19 cellular contexts compared by ENCODE assay signal in genomic region chr2:151052850-151053660, GRCh38.
"Had no signal": no experiment of that assay in that cellular context is flagged by ENCODE, and none has a peak within 500 bp of the region (broad histone marks: within the 10 kb centered on the region; RNA-seq: fewer than 3 reads in every experiment).

No MANE protein-coding gene starts in this region.

- H3K4me1 ChIP-seq: psoas muscle, upper lobe of left lung had no signal

- H3K27ac ChIP-seq: coronary artery, ovary, psoas muscle, upper lobe of left lung had no signal

- H3K9me3 ChIP-seq: ovary, psoas muscle, upper lobe of left lung had no signal

- ATAC-seq: activated CD8-positive, alpha-beta T cell treated with anti-CD3 and anti-CD28 coated beads, Interleukin-2, amount 10 ng/mL, durations not matched to agents 7 days and 5 days; left ventricle myocardium superior; naive thymus-derived CD4-positive, alpha-beta T cell; psoas muscle; right cardiac atrium; stimulated activated naive CD8-positive, alpha-beta T cell treated with anti-CD3 and anti-CD28 coated beads, Interleukin-15, amount 100 ng/mL, for 72 hours had no signal

- H3K36me3 ChIP-seq: ovary, upper lobe of left lung had no signal

- H3K27me3 ChIP-seq: ovary, upper lobe of left lung had no signal

- H3K4me3 ChIP-seq: coronary artery, ovary, psoas muscle, upper lobe of left lung had no signal

- DNase-seq: activated CD4-positive, alpha-beta T cell treated with anti-CD3 and anti-CD28 coated beads for 48 hours; activated CD4-positive, CD25-positive, alpha-beta regulatory T cell; activated CD8-positive, alpha-beta T cell treated with anti-CD3 and anti-CD28 coated beads, Interleukin-2, amount 10 ng/mL, durations not matched to agents 7 days and 5 days; activated naive CD4-positive, alpha-beta T cell treated with Interleukin-2 at 50 U/mL for 16 hours; activated naive CD8-positive, alpha-beta T cell treated with anti-CD3 and anti-CD28 coated beads, Interleukin-2, amount 10 ng/mL, durations not matched to agents 7 days and 5 days; activated T-cell treated with anti-CD3 and anti-CD28 coated beads, Interleukin-2, amount 50 U/mL, for 24 hours; anterior cingulate cortex; erythroblast; immature natural killer cell; left ventricle myocardium superior; mesendoderm; naive thymus-derived CD4-positive, alpha-beta T cell; ovary; psoas muscle; right cardiac atrium; stimulated activated naive CD8-positive, alpha-beta T cell treated with anti-CD3 and anti-CD28 coated beads, Interleukin-15, amount 100 ng/mL, for 72 hours; T-helper 9 cell; upper lobe of left lung had no signal
